Comparison of ENCODE assay signal across 17 cellular contexts in genomic region chr2:152450176-152450575, GRCh38.
DNase-seq lines count a peak whose midpoint lies in the region; FAIRE-seq and TF ChIP-seq lines count a peak whose summit lies in the region.
"Had no signal": no experiment of that assay in that cellular context is flagged by ENCODE, and none has a peak within 500 bp of the region (broad histone marks: within the 10 kb centered on the region; RNA-seq: fewer than 3 reads in every experiment).

No MANE protein-coding gene starts in this region.

- in situ Hi-C loops in G401 (cut with HindIII; ENCODE audit: low sequenced_read_pairs): no loop called here

- DNase-seq in G401 (ENCODE audit: low spot score) (peak; percentile 58), RCC 7860 (ENCODE audit: low spot score) (no peak), nucleus accumbens (lab: John Stamatoyannopoulos, UW) (no peak), DMS53 (lab: John Stamatoyannopoulos, UW) (no peak)
- DNase-seq in activated CD4-positive, alpha-beta T cell treated with anti-CD3 and anti-CD28 coated beads for 48 hours: no peak
- DNase-seq: 8988T; ACHN; CD4-positive, CD25-positive, alpha-beta regulatory T cell; HCEC 1CT; HFFc6 had no signal

- H3K36me3 Mint-ChIP-seq in nephron (ENCODE audit: low read depth): peaks cover 4% of the 10 kb centered on the region
- H3K36me3 Mint-ChIP-seq: CD4-positive, CD25-positive, alpha-beta regulatory T cell had no signal

- TF ChIP-seq CTCF in nephron (IDR thresholded peaks at IDR 0.05; ENCODE audit: unreplicated experiment in 3 of 3): no peak

- no peak for FAIRE-seq in RCC 7860 (lab: Jason Lieb, UNC)
- FAIRE-seq: GM12878, GM18507, H1 had no signal

- no peaks in the 10 kb centered on the region for H3K27me3 Mint-ChIP-seq in nephron (ENCODE audit: low read depth)
- H3K27me3 Mint-ChIP-seq: CD4-positive, CD25-positive, alpha-beta regulatory T cell had no signal

- peaks cover 70% of the 10 kb centered on the region for H3K4me1 Mint-ChIP-seq in nephron
- H3K4me1 Mint-ChIP-seq: CD4-positive, CD25-positive, alpha-beta regulatory T cell had no signal

- H3K27ac ChIP-seq in cingulate gyrus (ENCODE audit: low read depth, low read length) (peak overlapping the region; percentile 93), temporal lobe (ENCODE audit: low read depth, low read length) (peak overlapping the region; percentile 98)
- H3K27ac ChIP-seq: HL-60 had no signal

- H3K4me3 Mint-ChIP-seq in nephron: no peak overlapping the region
- H3K4me3 Mint-ChIP-seq: CD4-positive, CD25-positive, alpha-beta regulatory T cell; HFFc6 had no signal

- H3K27ac Mint-ChIP-seq in nephron: peak overlapping the region in 2 of 3 experiments; percentile 51 to 60
- H3K27ac Mint-ChIP-seq: CD4-positive, CD25-positive, alpha-beta regulatory T cell; HFFc6 had no signal

- no peaks in the 10 kb centered on the region for H3K9me3 Mint-ChIP-seq in nephron
- H3K9me3 Mint-ChIP-seq: CD4-positive, CD25-positive, alpha-beta regulatory T cell; HFFc6 had no signal
